1 cellular context compared by ENCODE assay signal in genomic region chr5:175873090-175873454, GRCh38.
A peak's percentile ranks its signal among the peaks of the same experiment; 100 is the strongest.
TF ChIP-seq lines count a peak whose summit lies in the region.

No MANE protein-coding gene starts in this region.

TF ChIP-seq in H1, 55 proteins besides CTCF, POLR2A, EP300 and RAD21:
- TF ChIP-seq SIN3A (conservative IDR thresholded peaks at IDR 0.05 in 1 of 2, IDR thresholded peaks at IDR 0.05 in 1 of 2; ENCODE audit: low read depth in 1 of 2, low read length in 2 of 2) (peak in 1 of 2 experiments; percentile 42; a peak in 1 of 4 replicates), ASH2L (IDR thresholded peaks at IDR 0.05; ENCODE audit: low read length) (no peak), NANOG (IDR thresholded peaks at IDR 0.05; ENCODE audit: insufficient read depth, low read depth, low read length, poor library complexity, severe bottlenecking) (no peak), E2F6 (IDR thresholded peaks at IDR 0.05) (no peak)
- TF ChIP-seq, protein P1, sequence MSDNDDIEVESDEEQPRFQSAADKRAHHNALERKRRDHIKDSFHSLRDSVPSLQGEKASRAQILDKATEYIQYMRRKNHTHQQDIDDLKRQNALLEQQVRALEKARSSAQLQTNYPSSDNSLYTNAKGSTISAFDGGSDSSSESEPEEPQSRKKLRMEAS (IDR thresholded peaks at IDR 0.05), result 0 out of 2 replicates have a peak, but pooled peaks have one; percentile 6
TF ChIP-seq in H1: peak in this region for 2.
